Comparison of ENCODE assay signal across 11 cellular contexts in the genomic region with DNA sequence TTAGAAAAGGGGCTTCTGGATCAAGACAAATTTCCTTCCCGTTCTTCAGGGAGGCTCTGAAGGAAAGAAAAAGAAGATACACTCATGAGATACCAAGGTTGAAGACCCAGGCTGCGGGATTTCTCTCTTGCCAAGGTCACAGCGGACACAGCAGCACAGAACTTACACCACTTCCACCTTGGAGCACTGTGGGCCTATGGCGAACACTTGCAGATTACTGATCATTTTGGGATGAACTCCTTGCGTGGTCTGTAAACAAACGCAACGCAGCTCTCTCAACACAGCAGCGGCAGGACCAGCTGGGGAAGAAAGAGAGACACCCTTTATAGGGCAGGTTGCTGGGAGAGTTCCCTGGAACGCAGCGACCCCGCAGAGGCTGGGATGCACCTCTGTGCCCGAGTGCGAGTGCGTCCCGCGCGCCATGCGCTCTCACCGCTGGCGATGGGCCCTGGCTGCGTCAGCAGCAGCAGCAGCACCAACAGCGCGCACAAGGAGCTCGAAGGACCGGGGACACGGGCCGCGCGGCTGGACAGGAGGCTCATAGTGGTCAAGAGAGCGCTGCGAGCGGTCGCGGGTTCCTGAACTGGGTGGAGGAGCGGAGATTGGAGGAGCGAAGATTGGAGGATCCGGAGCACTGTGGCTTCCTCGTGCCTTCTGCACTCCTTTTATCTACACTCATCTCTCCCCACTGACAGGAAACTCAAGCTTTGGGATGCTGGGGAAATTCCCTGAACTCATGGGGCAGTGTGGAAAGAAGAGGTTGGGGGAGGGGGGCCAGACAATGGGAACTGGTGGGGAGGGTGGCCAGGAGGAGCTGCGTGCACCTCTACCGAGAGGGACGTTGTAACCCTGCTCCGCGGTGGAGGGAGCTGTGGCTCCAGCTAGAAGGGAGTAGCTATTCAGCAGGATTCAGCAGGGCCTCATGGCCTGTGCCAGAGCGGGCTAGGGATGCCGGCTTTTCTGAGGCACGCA. TPM values are rescaled to one million over a fixed set of nuclear protein-coding genes. Genes with fewer than 3 reads are reported as not detected.
A peak's percentile ranks its signal among the peaks of the same experiment; 100 is the strongest.
DNase-seq lines count a peak whose midpoint lies in the region; ATAC-seq and TF ChIP-seq lines count a peak whose summit lies in the region.
"Had no signal": no experiment of that assay in that cellular context is flagged by ENCODE, and none has a peak within 500 bp of the region (broad histone marks: within the 10 kb centered on the region; RNA-seq: fewer than 3 reads in every experiment).

A gene (minus strand): TSS at position 638 of the 972 bp plus-strand sequence. CDS start 96 bp downstream, at position 542.

- no peaks in the 10 kb centered on the region for H3K9me2 ChIP-seq in SK-N-SH

- intact Hi-C loops in testis (cut with DNase I; ENCODE audit: low total_unique reads) = no loop called here

- H2AFZ ChIP-seq in SK-N-SH (ENCODE audit: low read depth) = peak within 1 kb of the TSS; percentile 63; the same call in 1 of the 2 replicates

- POLR2A ChIA-PET in SK-N-SH (lab: Yijun Ruan, JAX) = no interaction called here
- POLR2A ChIA-PET in T-cell (lab: Charles Lee) = no interaction called here

- H3F3A ChIP-seq in SK-N-SH (replicated peaks; ENCODE audit: insufficient read depth) = no peaks in the 10 kb centered on the region

- no peaks in the 10 kb centered on the region for H3K36me3 Mint-ChIP-seq in T-cell

- H3K4me1 ChIP-seq in SK-N-SH (ENCODE audit: control insufficient read depth in 1 of 2, insufficient read depth in 2 of 2, low read depth in 1 of 2, low read length in 1 of 2) = no peaks in the 10 kb centered on the region
- peaks cover 0 to 7% of the 10 kb centered on the region in 2 donors for H3K4me1 ChIP-seq in lung (ENCODE audit: control insufficient read depth in 2 of 2, insufficient read depth in 2 of 2, low read length in 2 of 2)
- H3K4me1 ChIP-seq in testis = no peaks in the 10 kb centered on the region

- CTCF ChIA-PET in SK-N-SH (lab: Yijun Ruan, JAX) = no interaction called here
- CTCF ChIA-PET in T-cell (lab: Charles Lee) = interaction anchor here in 1 of 2 donors (0.6 kb wide), 1 partner anchor 694 kb away, joined by 3 read pairs; no protein-coding TSS in a partner anchor

- H3K27ac ChIP-seq in SK-N-SH (ENCODE audit: low read depth in 2 of 2, low read length in 1 of 2) (no peak within 1 kb of the TSS), lung (ENCODE audit: low read depth in 1 of 2, low read length in 1 of 2) (no peak within 1 kb of the TSS), testis (no peak within 1 kb of the TSS)

- DNase-seq in SK-N-SH = no peak
- peak; percentile 52 for DNase-seq in fibroblast of gingiva (ENCODE audit: low read depth)
- DNase-seq in lung (ENCODE audit: low spot score) = no peak
- DNase-seq in testis = peak; percentile 44
- DNase-seq in NAMALWA (ENCODE audit: low spot score) = no peak
- no peak for DNase-seq in T-cell
- DNase-seq: amniotic stem cell; stimulated activated CD4-positive, alpha-beta T cell treated with anti-CD3 and anti-CD28 coated beads, Interleukin-2, amount 100 ng/mL, for 24 hours; SW 1271 had no signal

- 2% methylated on average over 37 of the region's 46 CpGs for WGBS in SK-N-SH (ENCODE audit: low lambda C conversion rate)
- WGBS in lung, 2 donors = 15 to 16% methylated on average over 46 of the region's 46 CpGs
- 5 to 7% methylated on average over 36 to 46 of the region's 46 CpGs for WGBS in testis, 2 donors

- H3K79me2 ChIP-seq in SK-N-SH (ENCODE audit: insufficient read depth) = no peaks in the 10 kb centered on the region

- no peak for TF ChIP-seq POLR2A in testis (IDR thresholded peaks at IDR 0.05)

- no peak for TF ChIP-seq EP300 in SK-N-SH (IDR thresholded peaks at IDR 0.05; ENCODE audit: borderline replicate concordance in 1 of 2, low read depth in 1 of 2, low read length in 1 of 2)

- H3K9me3 ChIP-seq in SK-N-SH (no peaks in the 10 kb centered on the region), lung (ENCODE audit: control insufficient read depth in 2 of 2, insufficient read depth in 1 of 2, low read length in 1 of 2) (no peaks in the 10 kb centered on the region), testis (no peaks in the 10 kb centered on the region)

- no peak within 1 kb of the TSS for H3K4me3 Mint-ChIP-seq in T-cell

- H3K9me3 Mint-ChIP-seq in T-cell = peaks cover 0 to 3% (median 0%) of the 10 kb centered on the region in 3 donors

- H4K20me1 ChIP-seq in SK-N-SH (ENCODE audit: insufficient read depth) = no peaks in the 10 kb centered on the region

- no peak for TF ChIP-seq RAD21 in SK-N-SH (IDR thresholded peaks at IDR 0.05; ENCODE audit: low read length)

- TF ChIP-seq CTCF in SK-N-SH (IDR thresholded peaks at IDR 0.05) (no peak), lung (IDR thresholded peaks at IDR 0.05; ENCODE audit: control extremely low read depth, extremely low read depth) (no peak), testis (IDR thresholded peaks at IDR 0.05) (no peak)

- ATAC-seq in lung (ENCODE audit: insufficient read depth, low FRiP score) (peak; percentile 66), HG03520 (IDR thresholded peaks at IDR 0.05; ENCODE audit: unreplicated experiment) (no peak), HG02885 (IDR thresholded peaks at IDR 0.05; ENCODE audit: poor library complexity, unreplicated experiment) (no peak), T-cell (replicated peaks in 1 of 4) (no peak)

- H3K4me3 ChIP-seq in SK-N-SH (ENCODE audit: low read depth in 2 of 2, low read length in 1 of 2) (no peak within 1 kb of the TSS; a peak in 2 of 4 replicates), lung (peak within 1 kb of the TSS; percentile 13), testis (peak within 1 kb of the TSS in 1 of 2 donors; percentile 38)

- peaks cover 15 to 16% of the 10 kb centered on the region in 2 donors for H3K27me3 Mint-ChIP-seq in T-cell

- H3K36me3 ChIP-seq in SK-N-SH (replicated peaks in 1 of 2; ENCODE audit: control insufficient read depth in 1 of 2, insufficient read depth in 2 of 2, low read length in 1 of 2) (no peaks in the 10 kb centered on the region), lung (ENCODE audit: control insufficient read depth in 2 of 2, insufficient read depth in 2 of 2, low read length in 2 of 2) (no peaks in the 10 kb centered on the region), testis (ENCODE audit: low read depth, missing control alignments) (no peaks in the 10 kb centered on the region)

- H3K4me2 ChIP-seq in SK-N-SH = peak within 1 kb of the TSS; percentile 61

- H3K27ac Mint-ChIP-seq in T-cell = no peak within 1 kb of the TSS

- no peak within 1 kb of the TSS for H3K9ac ChIP-seq in SK-N-SH

- H3K4me1 Mint-ChIP-seq in T-cell = no peaks in the 10 kb centered on the region

- peaks cover 40% of the 10 kb centered on the region; the same call in 1 of the 2 replicates for H3K27me3 ChIP-seq in SK-N-SH (ENCODE audit: insufficient read depth)
- H3K27me3 ChIP-seq in lung (ENCODE audit: control insufficient read depth, insufficient read depth) = no peaks in the 10 kb centered on the region
- no peaks in the 10 kb centered on the region for H3K27me3 ChIP-seq in testis

TF ChIP-seq in SK-N-SH, 30 proteins besides CTCF, POLR2A, EP300 and RAD21:
- TF ChIP-seq FOXJ3 (CRISPR knock-in tag; IDR thresholded peaks at IDR 0.05) (no peak), EZH2phosphoT487 (IDR thresholded peaks at IDR 0.05; ENCODE audit: borderline replicate concordance, low read depth) (no peak), TEAD4 (IDR thresholded peaks at IDR 0.05; ENCODE audit: borderline replicate concordance, insufficient read depth) (no peak)
TF ChIP-seq in SK-N-SH: peak in this region for 0.

RNA-seq across cellular contexts. Expression of the gene that starts here (rescaled TPM):
- polyA plus RNA-seq in SK-N-SH (2012; rRNA removed) (0.02 and 0.03 TPM in 2 replicates), lung (10 to 100 TPM in 1 of 2 donors, 1 to 10 TPM in 1; 1.6 to 32.0 TPM), testis (ENCODE audit: insufficient read depth, low read depth, low replicate concordance) (0.55 TPM)
- 0.01 TPM in 2 replicates for polyA plus RNA-seq in SK-N-SH (2012; cell fraction: cytosol; rRNA removed)
- polyA plus RNA-seq in SK-N-SH (2012; cell fraction: nucleus; rRNA removed) = not detected in 2 replicates
- total RNA-seq in lung (10 to 100 TPM; 48.5 to 52.8 TPM), testis (under 1 TPM; 0.16 to 0.37 TPM), T-cell (under 1 TPM in 1 of 5 donors, not detected in 4; 0.43 TPM)

Comparison
In these comparisons a context has a peak if more than half of its experiments do, and no peak if none do; other contexts are left out.
1. RNA of the gene that starts here (total RNA-seq): 48.5 to 52.8 TPM in lung; 0.16 to 0.37 TPM in testis and 0.43 TPM in T-cell; every median in the first group is over 10 times any median in the second.
2. Peak in DNase-seq in testis; RNA of the gene not detected or under 1 TPM.